ENCODE assay signal across 22 cellular contexts in the genomic region with DNA sequence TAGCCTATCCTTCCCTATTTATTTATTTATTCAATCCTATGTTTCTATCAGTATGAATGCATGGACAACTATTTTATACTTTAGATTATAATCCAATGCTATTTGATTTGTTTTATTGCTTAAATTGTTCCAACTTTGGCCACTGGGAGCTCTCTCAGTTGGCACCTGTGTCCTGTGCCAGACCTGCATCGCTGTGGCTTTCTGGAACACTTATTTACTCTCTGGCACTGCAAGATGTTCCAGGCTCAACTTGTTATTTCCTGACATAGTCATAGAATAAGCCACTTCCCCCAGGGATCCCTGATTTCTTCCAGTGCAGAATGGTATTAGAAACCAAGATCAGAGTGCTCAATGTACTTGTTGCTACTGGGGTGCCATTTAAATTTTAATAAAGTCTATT. TPM values are rescaled to one million over a fixed set of nuclear protein-coding genes. Genes with fewer than 3 reads are reported as not detected.
DNase-seq lines count a peak whose midpoint lies in the region; ATAC-seq and TF ChIP-seq lines count a peak whose summit lies in the region.
"Had no signal": no experiment of that assay in that cellular context is flagged by ENCODE, and none has a peak within 500 bp of the region (broad histone marks: within the 10 kb centered on the region; RNA-seq: fewer than 3 reads in every experiment).

No MANE protein-coding gene starts in this region.

- RAD21 ChIA-PET in HCT116 (lab: Charles Lee; ENCODE audit: low non-redundant PET in 1 of 2, low total read pairs in 2 of 2, uncharacterized antibody in 2 of 2, unreplicated experiment in 2 of 2): no interaction called here

- H3K79me2 ChIP-seq in DOHH2 (ENCODE audit: control insufficient read depth, low read length) (no peaks in the 10 kb centered on the region), HCT116 (ENCODE audit: insufficient read depth, low read length) (no peaks in the 10 kb centered on the region), PC-9 (ENCODE audit: low read depth) (no peaks in the 10 kb centered on the region)

- H4K20me1 ChIP-seq in DOHH2 (ENCODE audit: control insufficient read depth, insufficient read depth, low read depth, low read length): no peaks in the 10 kb centered on the region
- H4K20me1 ChIP-seq in HCT116 (ENCODE audit: insufficient read depth): no peaks in the 10 kb centered on the region
- no peaks in the 10 kb centered on the region for H4K20me1 ChIP-seq in PC-9 (ENCODE audit: insufficient read depth)

- no peak overlapping the region for H3K27ac ChIP-seq in DOHH2 (ENCODE audit: low read depth, low read length)
- no peak overlapping the region for H3K27ac ChIP-seq in HCT116 (ENCODE audit: low read depth, low read length)
- H3K27ac ChIP-seq in PC-9: no peak overlapping the region
- H3K27ac ChIP-seq: HL-60 had no signal

- H3F3A ChIP-seq in DOHH2 (ENCODE audit: control insufficient read depth, insufficient read depth) (no peaks in the 10 kb centered on the region), PC-9 (ENCODE audit: insufficient read depth, low read depth) (no peaks in the 10 kb centered on the region)

- no peaks in the 10 kb centered on the region for H3K9me2 ChIP-seq in DOHH2 (replicated peaks; ENCODE audit: control insufficient read depth, low read length)
- H3K9me2 ChIP-seq in HCT116 (ENCODE audit: insufficient read depth): no peaks in the 10 kb centered on the region
- no peaks in the 10 kb centered on the region for H3K9me2 ChIP-seq in PC-9 (ENCODE audit: insufficient read depth)

- no peak overlapping the region for H3K4me3 ChIP-seq in DOHH2 (ENCODE audit: low read length)
- no peak overlapping the region for H3K4me3 ChIP-seq in HCT116 (replicated peaks in 1 of 2; ENCODE audit: low read depth in 1 of 2, low read length in 2 of 2)
- H3K4me3 ChIP-seq in PC-9: no peak overlapping the region

- no peak for DNase-seq in HCT116 (ENCODE audit: low read depth, low spot score)
- no peak for DNase-seq in PC-9
- DNase-seq in left lobe of liver (ENCODE audit: low spot score): no peak
- no peak for DNase-seq in EL
- no peak for DNase-seq in central memory CD4-positive, alpha-beta T cell
- no peak for DNase-seq in NCI-H2196 treated with DMSO at 0.1 percent for 48 hours (lab: John Stamatoyannopoulos, UW; ENCODE audit: unreplicated experiment)
- DNase-seq: ACHN, AML-193, Caco-2, DMS53, GF-D8, H7, MV-4-11, NCI-H1417, NCI-H187 treated with DMSO at 0.1 percent for 48 hours, NCI-H510A treated with DMSO at 0.1 percent for 48 hours, SIG-M5, T-helper 2 cell had no signal

- POLR2A ChIA-PET in HCT116 (lab: Charles Lee) (no interaction called here), PC-9 (lab: Charles Lee; ENCODE audit: unreplicated experiment) (no interaction called here)

- BruUV-seq in HCT116 (replicated peaks; lab: Mats Ljungman, UMichigan) (no TSS peak), PC-9 (replicated peaks; lab: Mats Ljungman, UMichigan) (no TSS peak)

- no peak overlapping the region for H2AFZ ChIP-seq in HCT116 (ENCODE audit: low read depth, low read length, poor library complexity, severe bottlenecking)
- no peak overlapping the region for H2AFZ ChIP-seq in PC-9

- TF ChIP-seq POLR2A in HCT116 (IDR thresholded peaks at IDR 0.05; ENCODE audit: borderline replicate concordance, extremely low read depth, insufficient read depth, insufficient read length): no peak

- CTCF ChIA-PET in HCT116 (lab: Charles Lee): no interaction called here
- CTCF ChIA-PET in PC-9 (lab: Charles Lee): no interaction called here

- H3K9me3 ChIP-seq in DOHH2 (ENCODE audit: control insufficient read depth, insufficient read depth, low read length): no peaks in the 10 kb centered on the region
- H3K9me3 ChIP-seq in HCT116 (ENCODE audit: control insufficient read depth in 1 of 2, insufficient read depth in 1 of 2, low read depth in 1 of 2, low read length in 2 of 2): no peaks in the 10 kb centered on the region
- H3K9me3 ChIP-seq in PC-9 (ENCODE audit: insufficient read depth, low read depth): no peaks in the 10 kb centered on the region
- H3K9me3 ChIP-seq: Caco-2 had no signal

- intact Hi-C loops in HCT116 (cut with micrococcal nuclease): no loop called here
- intact Hi-C loops in PC-9 (cut with micrococcal nuclease; ENCODE audit: unreplicated experiment): no loop called here

- H3K4me1 ChIP-seq in DOHH2 (ENCODE audit: control insufficient read depth, low read length) (no peaks in the 10 kb centered on the region), HCT116 (ENCODE audit: control insufficient read depth in 1 of 2, insufficient read depth in 2 of 2, low read length in 2 of 2) (no peaks in the 10 kb centered on the region), PC-9 (replicated peaks; ENCODE audit: insufficient read depth) (no peaks in the 10 kb centered on the region)
- H3K4me1 ChIP-seq: Caco-2 had no signal

- H3K4me2 ChIP-seq in DOHH2 (ENCODE audit: low read length): no peak overlapping the region
- no peak overlapping the region for H3K4me2 ChIP-seq in HCT116 (ENCODE audit: low read length)
- H3K4me2 ChIP-seq in PC-9: no peak overlapping the region

- H3K27me3 ChIP-seq in DOHH2 (ENCODE audit: control insufficient read depth, low read length) (no peaks in the 10 kb centered on the region), HCT116 (ENCODE audit: insufficient read depth, low read length) (no peaks in the 10 kb centered on the region), PC-9 (ENCODE audit: insufficient read depth, low read depth) (peaks cover 59% of the 10 kb centered on the region)

- TF ChIP-seq RAD21 in HCT116 (IDR thresholded peaks at IDR 0.05; ENCODE audit: low read depth): no peak

- TF ChIP-seq CTCF in DOHH2 (IDR thresholded peaks at IDR 0.05; ENCODE audit: low read depth, low read length, poor library complexity, severe bottlenecking) (peak; percentile 22), HCT116 (IDR thresholded peaks at IDR 0.05 in 2 of 3, conservative IDR thresholded peaks at IDR 0.05 in 1 of 3; ENCODE audit: borderline replicate concordance in 1 of 3, insufficient read depth in 1 of 3, low read depth in 2 of 3, low read length in 2 of 3) (peak in 2 of 3 experiments; percentile 27 to 35; a peak in 2 of 6 replicates), PC-9 (conservative IDR thresholded peaks at IDR 0.05) (peak; percentile 38; the same call in 1 of the 2 replicates)

- no peak overlapping the region for H3K9ac ChIP-seq in HCT116 (ENCODE audit: low read length)

- no peak for ATAC-seq in HCT116
- peak; percentile 63 for ATAC-seq in left lobe of liver

- H3K36me3 ChIP-seq in DOHH2 (ENCODE audit: control insufficient read depth, low read length): no peaks in the 10 kb centered on the region
- H3K36me3 ChIP-seq in HCT116 (ENCODE audit: control insufficient read depth in 1 of 2, insufficient read depth in 2 of 2, low read length in 2 of 2): no peaks in the 10 kb centered on the region
- H3K36me3 ChIP-seq in PC-9 (ENCODE audit: low read depth): no peaks in the 10 kb centered on the region

TF ChIP-seq in HCT116, 20 proteins besides CTCF, POLR2A, EP300 and RAD21:
- no peak for TF ChIP-seq JUND (IDR thresholded peaks at IDR 0.05)

RNA-seq across cellular contexts. Expression of a gene that starts 5.8 kb away (rescaled TPM):
- total RNA-seq in HCT116 (2021; ENCODE audit: unreplicated experiment): not detected
- polyA plus RNA-seq in HCT116 (2012): not detected in 2 replicates
- total RNA-seq in PC-9 (2021): not detected in 2 replicates
- not detected for total RNA-seq in left lobe of liver
- total RNA-seq: Caco-2, H7, LHCN-M2, RPMI7951 had no signal
